ENCODE assay signal across 2 cellular contexts in the genomic region with DNA sequence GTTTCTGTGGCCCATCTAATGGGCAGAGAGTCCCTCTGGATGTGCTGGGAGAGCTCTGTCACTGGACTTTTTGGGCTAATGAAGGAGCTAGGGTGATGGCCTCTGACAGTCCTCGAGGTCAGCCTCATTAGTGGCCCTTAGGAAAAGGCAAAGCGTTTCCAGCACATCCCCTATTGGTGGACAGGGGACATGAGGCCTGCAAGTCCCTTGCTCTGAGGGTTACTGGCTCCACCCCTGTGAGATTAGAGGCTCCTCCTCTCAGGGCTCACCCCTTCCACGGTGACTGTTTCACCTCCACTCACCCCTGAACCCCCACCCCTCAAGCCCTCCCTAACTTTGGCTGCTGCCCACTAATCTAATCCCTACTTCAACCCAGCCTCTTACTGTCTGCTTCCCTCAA.
TF ChIP-seq lines count a peak whose summit lies in the region.

No MANE protein-coding gene starts in this region.

TF ChIP-seq in HepG2, 621 proteins besides CTCF, POLR2A, EP300 and RAD21:
- TF ChIP-seq STAG1 (CRISPR knock-in tag; IDR thresholded peaks at IDR 0.05) = peak; percentile 12; the same call in 1 of the 2 replicates
- TF ChIP-seq U2AF2 (IDR thresholded peaks at IDR 0.05; ENCODE audit: low read depth, low read length) = no peak

TF ChIP-seq in H1, 55 proteins besides CTCF, POLR2A, EP300 and RAD21:
- TF ChIP-seq, protein P1, sequence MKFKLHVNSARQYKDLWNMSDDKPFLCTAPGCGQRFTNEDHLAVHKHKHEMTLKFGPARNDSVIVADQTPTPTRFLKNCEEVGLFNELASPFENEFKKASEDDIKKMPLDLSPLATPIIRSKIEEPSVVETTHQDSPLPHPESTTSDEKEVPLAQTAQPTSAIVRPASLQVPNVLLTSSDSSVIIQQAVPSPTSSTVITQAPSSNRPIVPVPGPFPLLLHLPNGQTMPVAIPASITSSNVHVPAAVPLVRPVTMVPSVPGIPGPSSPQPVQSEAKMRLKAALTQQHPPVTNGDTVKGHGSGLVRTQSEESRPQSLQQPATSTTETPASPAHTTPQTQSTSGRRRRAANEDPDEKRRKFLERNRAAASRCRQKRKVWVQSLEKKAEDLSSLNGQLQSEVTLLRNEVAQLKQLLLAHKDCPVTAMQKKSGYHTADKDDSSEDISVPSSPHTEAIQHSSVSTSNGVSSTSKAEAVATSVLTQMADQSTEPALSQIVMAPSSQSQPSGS (IDR thresholded peaks at IDR 0.05; ENCODE audit: low read length) = no peak
- TF ChIP-seq CREB1 (IDR thresholded peaks at IDR 0.05) (no peak), TAF1 (IDR thresholded peaks at IDR 0.05; ENCODE audit: low read depth, low read length) (no peak), KDM4A (IDR thresholded peaks at IDR 0.05; ENCODE audit: low read depth, low read length, severe bottlenecking) (no peak)
- TF ChIP-seq, protein P2, sequence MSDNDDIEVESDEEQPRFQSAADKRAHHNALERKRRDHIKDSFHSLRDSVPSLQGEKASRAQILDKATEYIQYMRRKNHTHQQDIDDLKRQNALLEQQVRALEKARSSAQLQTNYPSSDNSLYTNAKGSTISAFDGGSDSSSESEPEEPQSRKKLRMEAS (IDR thresholded peaks at IDR 0.05) = no peak
- TF ChIP-seq, protein P3, sequence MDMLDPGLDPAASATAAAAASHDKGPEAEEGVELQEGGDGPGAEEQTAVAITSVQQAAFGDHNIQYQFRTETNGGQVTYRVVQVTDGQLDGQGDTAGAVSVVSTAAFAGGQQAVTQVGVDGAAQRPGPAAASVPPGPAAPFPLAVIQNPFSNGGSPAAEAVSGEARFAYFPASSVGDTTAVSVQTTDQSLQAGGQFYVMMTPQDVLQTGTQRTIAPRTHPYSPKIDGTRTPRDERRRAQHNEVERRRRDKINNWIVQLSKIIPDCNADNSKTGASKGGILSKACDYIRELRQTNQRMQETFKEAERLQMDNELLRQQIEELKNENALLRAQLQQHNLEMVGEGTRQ (IDR thresholded peaks at IDR 0.05; ENCODE audit: low read length) = peak; percentile 50; the same call in 1 of the 2 replicates
TF ChIP-seq in H1: peak in this region for 1.
